ENCODE assay signal across 11 cellular contexts in the genomic region with DNA sequence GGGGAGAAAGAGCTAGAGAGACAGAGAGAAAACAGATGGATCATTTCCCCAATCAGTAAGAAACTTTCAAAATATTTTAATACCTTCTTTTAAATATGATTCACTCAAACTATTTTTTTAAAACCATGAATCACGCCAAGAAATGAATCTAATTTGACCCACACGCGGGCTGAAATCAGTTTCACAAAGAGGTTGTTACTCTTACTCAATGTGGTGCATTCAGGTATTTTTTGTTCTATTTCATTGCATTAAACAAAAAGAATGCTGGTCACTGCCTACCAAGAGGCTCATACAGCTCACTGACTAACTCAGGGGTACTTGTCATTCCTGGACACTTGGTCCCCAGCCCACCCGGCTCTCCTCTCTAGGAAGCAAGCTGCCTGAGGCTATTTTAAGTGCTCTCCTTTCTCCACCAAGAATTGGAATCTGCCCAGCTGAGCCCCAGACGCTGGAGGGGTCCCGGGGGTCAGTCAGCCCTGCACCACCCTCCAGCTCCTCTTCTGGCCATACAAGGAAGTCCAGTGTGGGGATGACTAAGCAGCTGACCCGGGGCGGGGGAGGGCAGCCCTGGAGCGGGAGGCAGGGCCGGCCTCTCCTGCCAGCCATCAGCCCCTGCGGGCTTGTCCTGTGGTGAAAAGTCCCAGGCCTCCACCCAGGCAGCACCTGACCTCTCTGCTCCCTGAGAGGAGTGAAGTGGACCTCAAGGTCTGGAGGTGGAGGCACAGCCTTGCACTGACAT. TPM values are rescaled to one million over a fixed set of nuclear protein-coding genes. Genes with fewer than 3 reads are reported as not detected.
DNase-seq lines count a peak whose midpoint lies in the region; ATAC-seq lines count a peak whose summit lies in the region.
"Had no signal": no experiment of that assay in that cellular context is flagged by ENCODE, and none has a peak within 500 bp of the region (broad histone marks: within the 10 kb centered on the region; RNA-seq: fewer than 3 reads in every experiment).

No MANE protein-coding gene starts in this region.

- no peak overlapping the region for H2BK15ac ChIP-seq in mesenchymal stem cell (ENCODE audit: low read depth, poor library complexity, severe bottlenecking)

- peak overlapping the region; percentile 90 for H4K8ac ChIP-seq in mesenchymal stem cell (ENCODE audit: low read length)

- H2BK5ac ChIP-seq in mesenchymal stem cell (ENCODE audit: low read depth, low read length, poor library complexity, severe bottlenecking), result peak overlapping the region; percentile 22

- H3K4me1 ChIP-seq in esophagus (ENCODE audit: control insufficient read depth in 2 of 2, insufficient read depth in 2 of 2, low read length in 1 of 2) (peaks cover 0 to 5% of the 10 kb centered on the region in 2 donors), mesenchymal stem cell (ENCODE audit: control insufficient read depth, insufficient read depth, low read depth, low read length) (peaks cover 26% of the 10 kb centered on the region)
- H3K4me1 ChIP-seq in effector memory CD4-positive, alpha-beta T cell (ENCODE audit: control insufficient read depth, insufficient read depth, low read length, poor library complexity, severe bottlenecking), result no peaks in the 10 kb centered on the region

- H3K27ac ChIP-seq in esophagus (ENCODE audit: low read depth in 2 of 2, low read length in 1 of 2) (peak overlapping the region; percentile 38 to 46), mesenchymal stem cell (ENCODE audit: low read length, poor library complexity, severe bottlenecking) (peak overlapping the region; percentile 88)
- H3K27ac ChIP-seq in effector memory CD4-positive, alpha-beta T cell (ENCODE audit: insufficient read depth, low read length, poor library complexity, severe bottlenecking), result no peak overlapping the region

- ATAC-seq in GM19324 (IDR thresholded peaks at IDR 0.05; ENCODE audit: low FRiP score, unreplicated experiment) (no peak), HG03342 (IDR thresholded peaks at IDR 0.05; ENCODE audit: unreplicated experiment) (no peak)

- no peaks in the 10 kb centered on the region; the same call in 1 of the 2 replicates for H3K36me3 ChIP-seq in MG63
- H3K36me3 ChIP-seq in esophagus (ENCODE audit: control insufficient read depth in 2 of 2, insufficient read depth in 2 of 2, low read length in 1 of 2), result no peaks in the 10 kb centered on the region
- no peaks in the 10 kb centered on the region for H3K36me3 ChIP-seq in mesenchymal stem cell (ENCODE audit: control insufficient read depth in 1 of 2, insufficient read depth in 2 of 2, low read depth in 1 of 2, low read length in 2 of 2)
- H3K36me3 ChIP-seq in effector memory CD4-positive, alpha-beta T cell (ENCODE audit: control insufficient read depth, insufficient read depth, low read length), result no peaks in the 10 kb centered on the region

- H3K9me3 ChIP-seq in MG63 (no peaks in the 10 kb centered on the region), esophagus (ENCODE audit: control insufficient read depth in 2 of 2, insufficient read depth in 1 of 2, low read depth in 1 of 2, low read length in 1 of 2) (no peaks in the 10 kb centered on the region), mesenchymal stem cell (ENCODE audit: control insufficient read depth, low read length) (no peaks in the 10 kb centered on the region)
- no peaks in the 10 kb centered on the region for H3K9me3 ChIP-seq in effector memory CD4-positive, alpha-beta T cell (ENCODE audit: control insufficient read depth, low read length)

- H3K9ac ChIP-seq in mesenchymal stem cell (ENCODE audit: low read length), result peak overlapping the region; percentile 83

- H3K14ac ChIP-seq in mesenchymal stem cell (ENCODE audit: low read length in 2 of 2), result peak overlapping the region in 1 of 2 experiments; percentile 20

- peak overlapping the region; percentile 84 for H2AK5ac ChIP-seq in mesenchymal stem cell (ENCODE audit: low read length, severe bottlenecking)

- H3K18ac ChIP-seq in mesenchymal stem cell (ENCODE audit: low read depth in 1 of 2, low read length in 2 of 2), result peak overlapping the region; percentile 92 to 96

- H3K79me1 ChIP-seq in mesenchymal stem cell (replicated peaks; ENCODE audit: low read length, poor library complexity, severe bottlenecking), result no peaks in the 10 kb centered on the region

- H3K4me2 ChIP-seq in mesenchymal stem cell (ENCODE audit: low read length, poor library complexity, severe bottlenecking), result peak overlapping the region; percentile 44

- H2BK120ac ChIP-seq in mesenchymal stem cell (ENCODE audit: low read depth, low read length), result peak overlapping the region; percentile 46

- H2BK12ac ChIP-seq in mesenchymal stem cell (ENCODE audit: low read length in 2 of 2), result peak overlapping the region; percentile 89 to 95

- no peak overlapping the region for H2AFZ ChIP-seq in mesenchymal stem cell (ENCODE audit: low read depth, low read length)

- DNase-seq in A172 (ENCODE audit: low spot score) (peak; percentile 89), MG63 (peak; percentile 87), mesenchymal stem cell (peak; percentile 88)
- DNase-seq in effector memory CD4-positive, alpha-beta T cell, result no peak
- DNase-seq in stimulated activated CD4-positive, alpha-beta T cell treated with anti-CD3 and anti-CD28 coated beads, Interleukin-2, amount 100 ng/mL, for 24 hours, result no peak
- DNase-seq: activated CD4-positive, alpha-beta memory T cell treated with anti-CD3 and anti-CD28 coated beads for 36 hours; CD4-positive, alpha-beta T cell; naive B cell had no signal

- H3K27me3 ChIP-seq in MG63 (no peaks in the 10 kb centered on the region), esophagus (ENCODE audit: control insufficient read depth in 1 of 2, insufficient read depth in 2 of 2, low read length in 2 of 2) (no peaks in the 10 kb centered on the region), mesenchymal stem cell (ENCODE audit: control insufficient read depth in 1 of 2, insufficient read depth in 1 of 2, low read length in 2 of 2) (no peaks in the 10 kb centered on the region)
- peaks cover 7% of the 10 kb centered on the region for H3K27me3 ChIP-seq in effector memory CD4-positive, alpha-beta T cell (replicated peaks; ENCODE audit: control insufficient read depth, insufficient read depth, low read length, poor library complexity, severe bottlenecking)

- no peak overlapping the region for H3K23ac ChIP-seq in mesenchymal stem cell (ENCODE audit: low read length in 2 of 2)

- 17 to 27% methylated on average over 11 of the region's 11 CpGs for WGBS in esophagus, 2 donors
- WGBS in mesenchymal stem cell, result 13% methylated on average over 11 of the region's 11 CpGs

- H3K4me3 ChIP-seq in MG63 (no peak overlapping the region), esophagus (ENCODE audit: low read depth in 1 of 2, low read length in 2 of 2) (no peak overlapping the region), mesenchymal stem cell (ENCODE audit: insufficient read depth in 1 of 2, low read depth in 1 of 2, low read length in 2 of 2) (peak overlapping the region in 1 of 2 experiments; percentile 63)
- H3K4me3 ChIP-seq in effector memory CD4-positive, alpha-beta T cell (ENCODE audit: insufficient read depth, low read depth, low read length, poor library complexity, severe bottlenecking), result no peak overlapping the region

- peak overlapping the region; percentile 65 to 93 for H3K4ac ChIP-seq in mesenchymal stem cell (ENCODE audit: low read depth in 1 of 2, low read length in 2 of 2)

- H4K91ac ChIP-seq in mesenchymal stem cell (ENCODE audit: low read length), result peak overlapping the region; percentile 93

RNA-seq across cellular contexts. Expression of a gene that starts 21.7 kb away (rescaled TPM):
- total RNA-seq in A172 (2014; rRNA removed; shearing (Covaris generic)), result 233 and 244 TPM in 2 replicates
- 121 and 183 TPM in 2 replicates for total RNA-seq in MG63 (2014; rRNA removed; shearing (Covaris generic); ENCODE audit: low replicate concordance)
- 10 to 100 TPM; 43.9 to 66.9 TPM for polyA plus RNA-seq in esophagus
- 57.2 TPM for polyA plus RNA-seq in mesenchymal stem cell (2013, experiment 1 of 2)
- 54.3 TPM for polyA plus RNA-seq in mesenchymal stem cell (2013, experiment 2 of 2)

Comparison
In these comparisons a context has a peak if more than half of its experiments do, and no peak if none do; other contexts are left out.
1. DNase-seq: peak in A172 (single experiment), MG63 (single experiment) and mesenchymal stem cell (single experiment); none in effector memory CD4-positive, alpha-beta T cell (0 of 3) and stimulated activated CD4-positive, alpha-beta T cell treated with anti-CD3 and anti-CD28 coated beads, Interleukin-2, amount 100 ng/mL, for 24 hours (0 of 2).